In the genomic region with DNA sequence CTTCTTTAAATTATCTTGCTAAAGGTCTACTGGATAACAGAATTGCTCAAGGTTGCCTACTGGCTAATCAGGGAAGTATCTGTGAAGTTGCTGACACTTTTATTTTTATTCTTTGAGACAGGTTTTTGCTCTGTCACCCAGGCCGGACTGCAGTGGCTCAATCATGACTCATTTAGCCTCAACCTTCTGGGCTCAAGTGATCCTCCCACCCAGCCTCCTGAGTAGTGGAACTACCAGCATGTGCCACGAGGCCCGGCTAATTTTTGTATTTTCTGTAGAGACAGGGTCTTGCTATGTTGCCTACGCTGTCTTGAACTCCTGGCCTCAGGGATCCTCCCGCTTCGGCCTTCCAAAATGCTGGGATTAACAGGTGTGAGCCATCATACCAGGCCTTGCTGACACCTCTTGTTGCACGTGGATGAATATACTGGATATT, we compare ENCODE assay signal across 9 cellular contexts. TPM values are rescaled to one million over a fixed set of nuclear protein-coding genes. Genes with fewer than 3 reads are reported as not detected.
DNase-seq lines count a peak whose midpoint lies in the region; ATAC-seq and TF ChIP-seq lines count a peak whose summit lies in the region.
"Had no signal": no experiment of that assay in that cellular context is flagged by ENCODE, and none has a peak within 500 bp of the region (broad histone marks: within the 10 kb centered on the region; RNA-seq: fewer than 3 reads in every experiment).

No MANE protein-coding gene starts in this region.

- no peak overlapping the region for H3K9ac ChIP-seq in MM.1S (ENCODE audit: low read length)

- H3K27me3 ChIP-seq in breast epithelium = no peaks in the 10 kb centered on the region
- H3K27me3 ChIP-seq in thoracic aorta (replicated peaks; ENCODE audit: insufficient read depth) = no peaks in the 10 kb centered on the region
- H3K27me3 ChIP-seq in MM.1S (replicated peaks; ENCODE audit: insufficient read depth, low read length) = no peaks in the 10 kb centered on the region

- no peaks in the 10 kb centered on the region for H4K20me1 ChIP-seq in MM.1S (ENCODE audit: insufficient read depth, low read length)

- TF ChIP-seq CTCF in MCF 10A (IDR thresholded peaks at IDR 0.05; ENCODE audit: unreplicated experiment) (no peak), breast epithelium (IDR thresholded peaks at IDR 0.05) (no peak), thoracic aorta (IDR thresholded peaks at IDR 0.05) (no peak), MM.1S (IDR thresholded peaks at IDR 0.05; ENCODE audit: low read length) (no peak)

- H3K4me1 Mint-ChIP-seq in MCF 10A (ENCODE audit: insufficient read depth, unreplicated experiment) = peaks cover 11% of the 10 kb centered on the region

- H3K4me3 ChIP-seq in breast epithelium (no peak overlapping the region), thoracic aorta (no peak overlapping the region), MM.1S (ENCODE audit: low read length) (no peak overlapping the region)

- POLR2A ChIA-PET in MCF 10A (lab: Yijun Ruan, JAX) = interaction anchor here (0.9 to 1.2 kb wide), 2 partner anchors 42 to 316 kb away, joined by 3 to 4 read pairs; no protein-coding TSS in a partner anchor

- H2AFZ ChIP-seq in MM.1S (ENCODE audit: low read length) = no peak overlapping the region

- no peaks in the 10 kb centered on the region for H3K9me2 ChIP-seq in MM.1S (replicated peaks; ENCODE audit: insufficient read depth, low read length)

- peak; percentile 43 for ATAC-seq in thoracic aorta (ENCODE audit: insufficient number of reproducible peaks, low FRiP score, low read depth)
- no peak for ATAC-seq in GM18505 (IDR thresholded peaks at IDR 0.05; ENCODE audit: unreplicated experiment)

- intact Hi-C loops in MCF 10A (cut with micrococcal nuclease) = no loop called here
- intact Hi-C loops in breast epithelium (cut with DNase I; ENCODE audit: low total_unique reads) = no loop called here

- no peaks in the 10 kb centered on the region for H3F3A ChIP-seq in MM.1S (ENCODE audit: insufficient read depth, low read length)

- peak overlapping the region; percentile 42 for H3K27ac Mint-ChIP-seq in MCF 10A (ENCODE audit: low read depth, unreplicated experiment)

- H3K36me3 Mint-ChIP-seq in MCF 10A (ENCODE audit: insufficient read depth, unreplicated experiment) = no peaks in the 10 kb centered on the region

- no peak for TF ChIP-seq POLR2A in breast epithelium (IDR thresholded peaks at IDR 0.05)
- TF ChIP-seq POLR2A in GM18505 (IDR thresholded peaks at IDR 0.05; ENCODE audit: borderline replicate concordance, extremely low read depth, insufficient read depth, insufficient read length) = no peak

- no peak overlapping the region for H3K4me3 Mint-ChIP-seq in MCF 10A (ENCODE audit: unreplicated experiment)

- H3K27ac ChIP-seq in breast epithelium (no peak overlapping the region), thoracic aorta (no peak overlapping the region), MM.1S (ENCODE audit: low read length) (no peak overlapping the region)
- H3K27ac ChIP-seq: VCaP had no signal

- H3K36me3 ChIP-seq in breast epithelium (no peaks in the 10 kb centered on the region), thoracic aorta (no peaks in the 10 kb centered on the region), MM.1S (replicated peaks; ENCODE audit: insufficient read depth, low read length) (no peaks in the 10 kb centered on the region)

- H3K9me3 ChIP-seq in breast epithelium (no peaks in the 10 kb centered on the region), thoracic aorta (no peaks in the 10 kb centered on the region), MM.1S (replicated peaks; ENCODE audit: insufficient read depth, low read length) (no peaks in the 10 kb centered on the region)

- peaks cover 37% of the 10 kb centered on the region for H3K79me2 ChIP-seq in MM.1S (ENCODE audit: low read length)

- no peaks in the 10 kb centered on the region for H3K27me3 Mint-ChIP-seq in MCF 10A (ENCODE audit: insufficient read depth, unreplicated experiment)

- H3K4me1 ChIP-seq in breast epithelium (no peaks in the 10 kb centered on the region), thoracic aorta (ENCODE audit: control insufficient read depth in 1 of 2, low read depth in 2 of 2) (peaks cover 11 to 31% of the 10 kb centered on the region in 2 donors), MM.1S (ENCODE audit: low read length) (no peaks in the 10 kb centered on the region)

- DNase-seq in MCF 10A (ENCODE audit: unreplicated experiment) (peak; percentile 83), breast epithelium (ENCODE audit: low spot score in 2 of 2) (no peak), UCSD-AML1 (lab: John Stamatoyannopoulos, UW; ENCODE audit: unreplicated experiment) (peak; percentile 36), iris pigment epithelial cell (ENCODE audit: low read depth) (peak; percentile 75), thoracic aorta (ENCODE audit: low spot score) (peak; percentile 4), NCI-H345 (lab: John Stamatoyannopoulos, UW) (no peak), MM.1S (no peak)

- no TSS peak for BruUV-seq in MCF 10A (replicated peaks; lab: Mats Ljungman, UMichigan)

- CTCF ChIA-PET in MCF 10A (lab: Yijun Ruan, JAX) = interaction anchor here (1.8 kb wide), 1 partner anchor 50 kb away, joined by 3 read pairs; no protein-coding TSS in a partner anchor

- no peak overlapping the region for H3K4me2 ChIP-seq in MM.1S (ENCODE audit: low read depth, low read length)

- no peaks in the 10 kb centered on the region for H3K9me3 Mint-ChIP-seq in MCF 10A (ENCODE audit: unreplicated experiment)

RNA-seq across cellular contexts. Expression of gene GLG1, which starts 43.1 kb away (rescaled TPM):
- 99.1 and 132 TPM in 2 replicates for total RNA-seq in MCF 10A (2022)
- 100 to 1,000 TPM; 116 to 197 (median 123) TPM for total RNA-seq in breast epithelium
- total RNA-seq in thoracic aorta = 100 to 1,000 TPM; 202 to 218 TPM

Comparison
In these comparisons a context has a peak if more than half of its experiments do, and no peak if none do; other contexts are left out.
1. DNase-seq: peak in MCF 10A (single experiment), UCSD-AML1 (single experiment), iris pigment epithelial cell (single experiment) and thoracic aorta (single experiment); none in breast epithelium (0 of 2), NCI-H345 (single experiment) and MM.1S (single experiment).